16 cellular contexts compared by ENCODE assay signal in the genomic region with DNA sequence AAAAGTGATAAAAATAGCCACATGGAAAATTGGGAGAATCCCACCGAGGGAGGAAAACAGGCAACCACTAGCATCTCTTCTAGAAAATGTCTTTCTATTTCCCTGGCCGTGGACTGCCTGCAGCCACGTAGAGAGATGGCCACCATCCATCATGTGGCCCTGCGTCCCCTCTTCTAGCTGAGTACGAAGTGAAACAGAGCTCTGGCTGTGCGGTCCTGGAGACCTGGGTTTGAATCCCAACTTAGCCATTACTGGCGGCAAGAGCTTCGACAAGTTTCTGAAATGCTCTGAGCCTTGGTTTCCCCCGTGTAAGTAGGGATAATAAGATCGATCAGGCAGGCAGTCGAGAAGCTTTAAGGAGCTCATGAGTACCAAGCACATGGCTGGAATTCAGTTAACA. TPM values are rescaled to one million over a fixed set of nuclear protein-coding genes. Genes with fewer than 3 reads are reported as not detected.
DNase-seq lines count a peak whose midpoint lies in the region; ATAC-seq and TF ChIP-seq lines count a peak whose summit lies in the region.
"Had no signal": no experiment of that assay in that cellular context is flagged by ENCODE, and none has a peak within 500 bp of the region (broad histone marks: within the 10 kb centered on the region; RNA-seq: fewer than 3 reads in every experiment).

No MANE protein-coding gene starts in this region.

- H3K9me1 ChIP-seq in IMR-90 (ENCODE audit: insufficient read depth, low read length): peaks cover 41% of the 10 kb centered on the region

- H3K56ac ChIP-seq in IMR-90 (ENCODE audit: extremely low read depth, insufficient read depth, low read length): no peak overlapping the region

- peak overlapping the region; percentile 60 for H2BK120ac ChIP-seq in IMR-90 (ENCODE audit: low read depth, low read length)

- no peak overlapping the region for H3K4me2 ChIP-seq in IMR-90 (ENCODE audit: low read depth, low read length)
- H3K4me2 ChIP-seq: GM23338 had no signal

- no peak overlapping the region for H4K5ac ChIP-seq in IMR-90 (ENCODE audit: low read depth, low read length)

- 0 out of 2 replicates have a peak overlapping the region, but pooled peaks have one; percentile 80 for H3K14ac ChIP-seq in IMR-90 (replicated peaks; ENCODE audit: low read depth, low read length)

- peak overlapping the region; percentile 74; the same call in 1 of the 2 replicates for H2AK5ac ChIP-seq in IMR-90 (ENCODE audit: low read depth, low read length)

- peak overlapping the region; percentile 58 for H4K91ac ChIP-seq in IMR-90 (ENCODE audit: insufficient read depth, low read depth, low read length)

- peaks cover 51% of the 10 kb centered on the region for H4K20me1 ChIP-seq in IMR-90 (ENCODE audit: insufficient read depth, low read length)

- H3K27me3 ChIP-seq in IMR-90 (ENCODE audit: control insufficient read depth, insufficient read depth, low read length): no peaks in the 10 kb centered on the region
- no peaks in the 10 kb centered on the region for H3K27me3 ChIP-seq in adipocyte (replicated peaks; ENCODE audit: control insufficient read depth, insufficient read depth, low read length)
- no peaks in the 10 kb centered on the region for H3K27me3 ChIP-seq in sigmoid colon
- H3K27me3 ChIP-seq: SJCRH30 had no signal

- TF ChIP-seq EP300 in sigmoid colon (IDR thresholded peaks at IDR 0.05): no peak

- H2BK5ac ChIP-seq in IMR-90 (ENCODE audit: low read depth, low read length, poor library complexity, severe bottlenecking): no peak overlapping the region

- no peak overlapping the region for H2AFZ ChIP-seq in IMR-90 (replicated peaks; ENCODE audit: low read length, poor library complexity)
- H2AFZ ChIP-seq: GM23338 had no signal

- intact Hi-C loops in IMR-90 (cut with micrococcal nuclease): no loop called here
- intact Hi-C loops in mucosa of descending colon (cut with DNase I, micrococcal nuclease): no loop called here
- intact Hi-C loops in sigmoid colon (cut with DNase I): no loop called here

- no peak for TF ChIP-seq RAD21 in IMR-90 (IDR thresholded peaks at IDR 0.05; ENCODE audit: low read length)

- H3K4ac ChIP-seq in IMR-90 (ENCODE audit: low read depth, low read length): peak overlapping the region; percentile 81; the same call in 1 of the 2 replicates

- DNase-seq in IMR-90 (no peak), adipocyte (ENCODE audit: low read depth) (no peak), mucosa of descending colon (peak in 2 of 3 donors; percentile 4 to 7), sigmoid colon (peak; percentile 48), hypothalamus (lab: John Stamatoyannopoulos, UW) (no peak), T-helper 2 cell (no peak)
- no peak for DNase-seq in activated effector memory CD4-positive, alpha-beta T cell treated with Interleukin-2 at 50 U/mL for 16 hours
- DNase-seq: C1 segment of cervical spinal cord, DMS 273 treated with DMSO at 0.1 percent for 48 hours, NCI-H1105, NCI-H2081, NCI-H2171 treated with DMSO at 0.1 percent for 48 hours, NCI-H446, SJCRH30 had no signal

- TF ChIP-seq POLR2A in IMR-90 (IDR thresholded peaks at IDR 0.05; ENCODE audit: low read depth, low read length): no peak
- TF ChIP-seq POLR2A in sigmoid colon (IDR thresholded peaks at IDR 0.05): no peak

- H4K8ac ChIP-seq in IMR-90 (ENCODE audit: low read depth in 2 of 2, low read length in 2 of 2): peak overlapping the region in 1 of 2 experiments; percentile 59; a peak in 1 of 4 replicates

- H3K4me1 ChIP-seq in IMR-90 (ENCODE audit: control insufficient read depth, insufficient read depth, low read length) (peaks cover 45% of the 10 kb centered on the region), adipocyte (ENCODE audit: control insufficient read depth, insufficient read depth, low read length) (peaks cover 54% of the 10 kb centered on the region), mucosa of descending colon (ENCODE audit: low read depth) (peaks cover 13% of the 10 kb centered on the region), sigmoid colon (peaks cover 0 to 38% (median 16%) of the 10 kb centered on the region in 4 donors)

- no peak for TF ChIP-seq CTCF in IMR-90 (conservative IDR thresholded peaks at IDR 0.05; ENCODE audit: low read depth, low read length)
- no peak for TF ChIP-seq CTCF in mucosa of descending colon (IDR thresholded peaks at IDR 0.05)
- no peak for TF ChIP-seq CTCF in sigmoid colon (IDR thresholded peaks at IDR 0.05)

- ATAC-seq in IMR-90 (ENCODE audit: low read depth) (no peak), mucosa of descending colon (no peak), GM18519 (IDR thresholded peaks at IDR 0.05; ENCODE audit: low FRiP score, unreplicated experiment) (no peak)
- ATAC-seq: GM23338 had no signal

- H3K36me3 ChIP-seq in IMR-90 (ENCODE audit: control insufficient read depth, insufficient read depth, low read length) (peaks cover 59% of the 10 kb centered on the region), adipocyte (ENCODE audit: control insufficient read depth, insufficient read depth, low read length, severe bottlenecking) (peaks cover 52% of the 10 kb centered on the region), mucosa of descending colon (ENCODE audit: low read depth) (no peaks in the 10 kb centered on the region), sigmoid colon (peaks cover 0 to 16% (median 3%) of the 10 kb centered on the region in 4 donors)

- H3K9me3 ChIP-seq in IMR-90 (ENCODE audit: control insufficient read depth, insufficient read depth, low read length) (no peaks in the 10 kb centered on the region), adipocyte (ENCODE audit: control insufficient read depth, low read length) (no peaks in the 10 kb centered on the region), mucosa of descending colon (no peaks in the 10 kb centered on the region), sigmoid colon (no peaks in the 10 kb centered on the region)
- H3K9me3 ChIP-seq: SJCRH30 had no signal

- H3K27ac ChIP-seq in IMR-90 (ENCODE audit: insufficient read depth, low read length) (no peak overlapping the region), sigmoid colon (no peak overlapping the region)
- H3K27ac ChIP-seq: SJCRH30 had no signal

- in situ Hi-C loops in IMR-90 (cut with MboI; ENCODE audit: low sequenced_read_pairs): no loop called here

- 98% methylated on average over 6 of the region's 11 CpGs; no CpG with 5 or more reads in 1 of the 2 experiments for WGBS in IMR-90 (ENCODE audit: extremely low coverage in 2 of 2, insufficient read length in 1 of 2), 2 experiments
- WGBS in sigmoid colon, 2 donors: 92 to 96% methylated on average over 11 of the region's 11 CpGs

- CTCF ChIA-PET in IMR-90 (lab: Yijun Ruan, JAX): interaction anchor here (0.6 to 0.7 kb wide), 2 partner anchors 29 to 38 kb away, joined by 3 read pairs; no protein-coding TSS in a partner anchor

- dilution Hi-C loops in IMR-90 (cut with HindIII; ENCODE audit: low sequenced_read_pairs, unreplicated experiment): no loop called here

- H2BK20ac ChIP-seq in IMR-90 (ENCODE audit: low read depth, low read length): 0 out of 2 replicates have a peak overlapping the region, but pooled peaks have one; percentile 23

- BruUV-seq in IMR-90 (replicated peaks; lab: Mats Ljungman, UMichigan): no TSS peak

- no peak overlapping the region for H3K18ac ChIP-seq in IMR-90 (ENCODE audit: low read depth, low read length)

- no peak overlapping the region for H3K4me3 ChIP-seq in IMR-90 (ENCODE audit: insufficient read depth, low read depth, low read length)
- no peak overlapping the region for H3K4me3 ChIP-seq in adipocyte (ENCODE audit: low read length)
- H3K4me3 ChIP-seq in mucosa of descending colon: no peak overlapping the region
- H3K4me3 ChIP-seq in sigmoid colon: no peak overlapping the region
- H3K4me3 ChIP-seq: GM23338, SJCRH30 had no signal

- no peak overlapping the region for H3K9ac ChIP-seq in IMR-90 (ENCODE audit: low read depth, low read length)
- H3K9ac ChIP-seq in adipocyte (ENCODE audit: low read length): peak overlapping the region; percentile 13

- 0 out of 2 replicates have a peak overlapping the region, but pooled peaks have one; percentile 65 for H3K23ac ChIP-seq in IMR-90 (ENCODE audit: low read depth, low read length)

- H2BK15ac ChIP-seq in IMR-90 (ENCODE audit: low read depth, low read length): 0 out of 3 replicates have a peak overlapping the region, but pooled peaks have one; percentile 51

- POLR2A ChIA-PET in IMR-90 (lab: Charles Lee; ENCODE audit: unreplicated experiment): no interaction called here

- peak overlapping the region; percentile 46 for H2AK9ac ChIP-seq in IMR-90 (replicated peaks; ENCODE audit: low read depth, low read length, poor library complexity)

- peaks cover 55 to 69% of the 10 kb centered on the region in 2 experiments for H3K79me1 ChIP-seq in IMR-90 (ENCODE audit: low read depth in 1 of 2, low read length in 2 of 2)

TF ChIP-seq in IMR-90, 13 proteins besides CTCF, POLR2A, EP300 and RAD21 (continues in another document):
- TF ChIP-seq CEBPB (IDR thresholded peaks at IDR 0.05; ENCODE audit: low read depth, low read length) (no peak), BHLHE40 (IDR thresholded peaks at IDR 0.05; ENCODE audit: low read depth, low read length) (no peak), MAFK (IDR thresholded peaks at IDR 0.05; ENCODE audit: low read depth, low read length) (no peak), NFE2L2 (IDR thresholded peaks at IDR 0.05; ENCODE audit: low read depth, low read length) (no peak), CHD1 (IDR thresholded peaks at IDR 0.05; ENCODE audit: low read depth, low read length) (no peak), SMC3 (IDR thresholded peaks at IDR 0.05; ENCODE audit: low read depth, low read length) (no peak)
- TF ChIP-seq, protein P1, sequence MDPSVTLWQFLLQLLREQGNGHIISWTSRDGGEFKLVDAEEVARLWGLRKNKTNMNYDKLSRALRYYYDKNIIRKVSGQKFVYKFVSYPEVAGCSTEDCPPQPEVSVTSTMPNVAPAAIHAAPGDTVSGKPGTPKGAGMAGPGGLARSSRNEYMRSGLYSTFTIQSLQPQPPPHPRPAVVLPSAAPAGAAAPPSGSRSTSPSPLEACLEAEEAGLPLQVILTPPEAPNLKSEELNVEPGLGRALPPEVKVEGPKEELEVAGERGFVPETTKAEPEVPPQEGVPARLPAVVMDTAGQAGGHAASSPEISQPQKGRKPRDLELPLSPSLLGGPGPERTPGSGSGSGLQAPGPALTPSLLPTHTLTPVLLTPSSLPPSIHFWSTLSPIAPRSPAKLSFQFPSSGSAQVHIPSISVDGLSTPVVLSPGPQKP (IDR thresholded peaks at IDR 0.05; ENCODE audit: borderline replicate concordance, low read depth, low read length): no peak

RNA-seq across cellular contexts. Expression of a gene that starts 32.9 kb away (rescaled TPM):
- 12.2 and 15.1 TPM in 2 replicates for total RNA-seq in IMR-90 (2012; rRNA removed)
- 25.9 and 29.9 TPM in 2 replicates for polyA plus RNA-seq in IMR-90 (2012; rRNA removed)
- 19.8 and 29.3 TPM in 2 replicates for polyA plus RNA-seq in IMR-90 (2012; cell fraction: cytosol; rRNA removed)
- 22.4 and 28.3 TPM in 2 replicates for polyA plus RNA-seq in IMR-90 (2012; cell fraction: nucleus; rRNA removed; ENCODE audit: low replicate concordance)
- 100 to 1,000 TPM in 1 of 3 donors, 10 to 100 TPM in 1, 1 to 10 TPM in 1; 5.6 to 125 (median 22.8) TPM for total RNA-seq in mucosa of descending colon
- 100 to 1,000 TPM in 3 of 4 donors, 10 to 100 TPM in 1; 82.6 to 141 (median 121) TPM for total RNA-seq in sigmoid colon
- polyA plus RNA-seq in sigmoid colon: 10 to 100 TPM in 2 of 3 donors, 1 to 10 TPM in 1; 7.6 to 31.2 (median 21.1) TPM

Comparison
In these comparisons a context has a peak if more than half of its experiments do, and no peak if none do; other contexts are left out.
1. DNase-seq: peak in mucosa of descending colon (2 of 3) and sigmoid colon (single experiment); none in IMR-90 (single experiment), adipocyte (single experiment), activated effector memory CD4-positive, alpha-beta T cell treated with Interleukin-2 at 50 U/mL for 16 hours (single experiment), hypothalamus (0 of 51) and T-helper 2 cell (0 of 5).